Comparison of ENCODE assay signal across 1 cellular context in genomic region chr3:172129868-172130751, GRCh38.
A peak's percentile ranks its signal among the peaks of the same experiment; 100 is the strongest.
TF ChIP-seq lines count a peak whose summit lies in the region.

No MANE protein-coding gene starts in this region.

TF ChIP-seq in K562, 482 proteins besides CTCF, POLR2A, EP300 and RAD21 (continued from another document and continues in another):
- no peak for TF ChIP-seq MEF2A (IDR thresholded peaks at IDR 0.05; ENCODE audit: control insufficient read depth, low read depth, low read length)
- TF ChIP-seq MNT (conservative IDR thresholded peaks at IDR 0.05) = peak; percentile 50 to 71
- TF ChIP-seq SMARCB1 (IDR thresholded peaks at IDR 0.05; ENCODE audit: insufficient read length, low read depth) = no peak
- TF ChIP-seq VEZF1 (CRISPR knock-in tag; IDR thresholded peaks at IDR 0.05) = peak; percentile 94
- TF ChIP-seq NFRKB (IDR thresholded peaks at IDR 0.05; ENCODE audit: low read depth) = no peak
- TF ChIP-seq MAFF (IDR thresholded peaks at IDR 0.05; ENCODE audit: low read length) = no peak
- 0 out of 2 replicates have a peak, but pooled peaks have one; percentile 33 for TF ChIP-seq BACH1 (tag; IDR thresholded peaks at IDR 0.05)
- no peak for TF ChIP-seq ASH1L (IDR thresholded peaks at IDR 0.05; ENCODE audit: borderline replicate concordance, low read depth, partially characterized antibody)
- TF ChIP-seq ARID1B (IDR thresholded peaks at IDR 0.05) = peak; percentile 87
- TF ChIP-seq ZBTB2 (IDR thresholded peaks at IDR 0.05) = no peak
- TF ChIP-seq ZNF76 (CRISPR knock-in tag; IDR thresholded peaks at IDR 0.05; ENCODE audit: borderline replicate concordance) = no peak
- no peak for TF ChIP-seq KLF13 (tag; IDR thresholded peaks at IDR 0.05; ENCODE audit: borderline replicate concordance, low read depth)
- TF ChIP-seq NR2F6 (CRISPR knock-in tag; IDR thresholded peaks at IDR 0.05) = no peak
- TF ChIP-seq ELK1 (CRISPR knock-in tag; IDR thresholded peaks at IDR 0.05) = no peak
- no peak for TF ChIP-seq ELF4 (CRISPR knock-in tag; IDR thresholded peaks at IDR 0.05)
- peak; percentile 74; the same call in 1 of the 2 replicates for TF ChIP-seq SMARCC2 (IDR thresholded peaks at IDR 0.05; ENCODE audit: low read depth)
- TF ChIP-seq MAZ (CRISPR knock-in tag; conservative IDR thresholded peaks at IDR 0.05 in 1 of 2, IDR thresholded peaks at IDR 0.05 in 1 of 2) = peak in 1 of 2 experiments; percentile 80; a peak in 2 of 4 replicates
- peak; percentile 34; the same call in 1 of the 2 replicates for TF ChIP-seq MGA (IDR thresholded peaks at IDR 0.05)
- no peak for TF ChIP-seq CBX2 (IDR thresholded peaks at IDR 0.05; ENCODE audit: insufficient read depth, low read length, poor library complexity, severe bottlenecking)
- TF ChIP-seq ZNF407 (IDR thresholded peaks at IDR 0.05; ENCODE audit: low read depth) = no peak
- TF ChIP-seq POLR2H (tag; IDR thresholded peaks at IDR 0.05; ENCODE audit: low read depth) = 0 out of 2 replicates have a peak, but pooled peaks have one; percentile 49
- peak; percentile 89 for TF ChIP-seq BMI1 (IDR thresholded peaks at IDR 0.05; ENCODE audit: low read length)
- peak; percentile 75 for TF ChIP-seq CCNT2 (IDR thresholded peaks at IDR 0.05; ENCODE audit: borderline replicate concordance, extremely low read depth, insufficient read length, low read depth, low read length)
- no peak for TF ChIP-seq MECOM (CRISPR knock-in tag; IDR thresholded peaks at IDR 0.05)
- TF ChIP-seq ZNF431 (CRISPR knock-in tag; IDR thresholded peaks at IDR 0.05) = no peak
- no peak; the same call in 1 of the 2 replicates for TF ChIP-seq CC2D1A (IDR thresholded peaks at IDR 0.05)
- no peak for TF ChIP-seq THRB (CRISPR knock-in tag; conservative IDR thresholded peaks at IDR 0.05)
